In genomic region chr2:26913599-26914285, GRCh38 we compare ENCODE assay signal across 15 cellular contexts. TPM values are rescaled to one million over a fixed set of nuclear protein-coding genes. Genes with fewer than 3 reads are reported as not detected.
A peak's percentile ranks its signal among the peaks of the same experiment; 100 is the strongest.
DNase-seq lines count a peak whose midpoint lies in the region; ATAC-seq and TF ChIP-seq lines count a peak whose summit lies in the region.
"Had no signal": no experiment of that assay in that cellular context is flagged by ENCODE, and none has a peak within 500 bp of the region (broad histone marks: within the 10 kb centered on the region; RNA-seq: fewer than 3 reads in every experiment).

No MANE protein-coding gene starts in this region.

- H3K27ac Mint-ChIP-seq in activated CD4-positive, alpha-beta T cell treated with anti-CD3 and anti-CD28 coated beads, Interleukin-2, amount 10 ng/mL, durations not matched to agents 7 days and 5 days, result no peak overlapping the region
- H3K27ac Mint-ChIP-seq: activated T-cell treated with anti-CD3 and anti-CD28 coated beads, Interleukin-2, amount 50 U/mL, for 72 hours had no signal

- peaks cover 49% of the 10 kb centered on the region for H3K4me1 ChIP-seq in cardiac muscle cell (ENCODE audit: low read depth)
- no peaks in the 10 kb centered on the region for H3K4me1 ChIP-seq in breast epithelium

- CTCF ChIA-PET in activated CD4-positive, alpha-beta T cell treated with anti-CD3 and anti-CD28 coated beads, Interleukin-2, amount 10 ng/mL, durations not matched to agents 7 days and 5 days (lab: Charles Lee), result no interaction called here

- DNase-seq in AG20443 (ENCODE audit: low spot score) (peak; percentile 60), astrocyte of the hippocampus (ENCODE audit: low read depth, low spot score) (peak; percentile 84), cardiac muscle cell (ENCODE audit: low read depth in 1 of 2, low spot score in 1 of 2) (peak; percentile 22 to 65), breast epithelium (ENCODE audit: low spot score in 2 of 2) (no peak)
- DNase-seq in activated CD4-positive, alpha-beta T cell treated with anti-CD3 and anti-CD28 coated beads, Interleukin-2, amount 10 ng/mL, durations not matched to agents 7 days and 5 days, result no peak
- DNase-seq: activated T-cell treated with anti-CD3 and anti-CD28 coated beads, Interleukin-2, amount 50 U/mL, for 72 hours; DMS153; mammary epithelial cell; NCI-H187; NCI-H526; stimulated activated CD4-positive, alpha-beta T cell treated with anti-CD3 and anti-CD28 coated beads, Interleukin-2, amount 100 ng/mL, for 24 hours; trophoblast cell had no signal

- no peaks in the 10 kb centered on the region for H3K36me3 ChIP-seq in cardiac muscle cell
- peaks cover 11% of the 10 kb centered on the region for H3K36me3 ChIP-seq in neural cell (ENCODE audit: insufficient read depth, low read length)
- no peaks in the 10 kb centered on the region for H3K36me3 ChIP-seq in breast epithelium

- POLR2A ChIA-PET in activated CD4-positive, alpha-beta T cell treated with anti-CD3 and anti-CD28 coated beads, Interleukin-2, amount 10 ng/mL, durations not matched to agents 7 days and 5 days (lab: Charles Lee), result no interaction called here

- H3K27me3 ChIP-seq in cardiac muscle cell (no peaks in the 10 kb centered on the region), neural cell (ENCODE audit: insufficient read depth, low read depth, low read length) (no peaks in the 10 kb centered on the region), breast epithelium (peaks cover 0 to 45% of the 10 kb centered on the region in 2 donors)

- H2AFZ ChIP-seq in neural cell (ENCODE audit: low read depth, low read length), result no peak overlapping the region

- H3K4me3 ChIP-seq in cardiac muscle cell, result no peak overlapping the region
- H3K4me3 ChIP-seq in neural cell (ENCODE audit: low read length), result peak overlapping the region; percentile 60
- H3K4me3 ChIP-seq in breast epithelium, result no peak overlapping the region

- no peak for TF ChIP-seq EP300 in neural cell (conservative IDR thresholded peaks at IDR 0.05; ENCODE audit: poor library complexity, severe bottlenecking)

- no peaks in the 10 kb centered on the region for H3K4me1 Mint-ChIP-seq in activated CD4-positive, alpha-beta T cell treated with anti-CD3 and anti-CD28 coated beads, Interleukin-2, amount 10 ng/mL, durations not matched to agents 7 days and 5 days

- TF ChIP-seq CTCF in cardiac muscle cell (IDR thresholded peaks at IDR 0.05; ENCODE audit: low read depth, low read length) (no peak), neural cell (IDR thresholded peaks at IDR 0.05; ENCODE audit: poor library complexity, severe bottlenecking) (no peak), breast epithelium (IDR thresholded peaks at IDR 0.05) (no peak)

- no peaks in the 10 kb centered on the region for H3K9me3 Mint-ChIP-seq in activated CD4-positive, alpha-beta T cell treated with anti-CD3 and anti-CD28 coated beads, Interleukin-2, amount 10 ng/mL, durations not matched to agents 7 days and 5 days
- H3K9me3 Mint-ChIP-seq: activated T-cell treated with anti-CD3 and anti-CD28 coated beads, Interleukin-2, amount 50 U/mL, for 72 hours had no signal

- ATAC-seq in GM18505 (IDR thresholded peaks at IDR 0.05; ENCODE audit: unreplicated experiment) (no peak), GM18873 (IDR thresholded peaks at IDR 0.05; ENCODE audit: low FRiP score, unreplicated experiment) (no peak)
- ATAC-seq: activated T-cell treated with anti-CD3 and anti-CD28 coated beads, Interleukin-2, amount 50 U/mL, for 72 hours had no signal

- peak overlapping the region; percentile 84 for H3K27ac ChIP-seq in cardiac muscle cell
- peak overlapping the region; percentile 99 for H3K27ac ChIP-seq in neural cell (ENCODE audit: low read length)
- H3K27ac ChIP-seq in breast epithelium, result no peak overlapping the region

- no peaks in the 10 kb centered on the region for H3K9me3 ChIP-seq in cardiac muscle cell (ENCODE audit: low read depth)
- H3K9me3 ChIP-seq in neural cell (ENCODE audit: low read length), result no peaks in the 10 kb centered on the region
- no peaks in the 10 kb centered on the region for H3K9me3 ChIP-seq in breast epithelium

- no peaks in the 10 kb centered on the region for H3K9me2 ChIP-seq in neural cell (ENCODE audit: insufficient read depth, low read length)

- no peak for TF ChIP-seq POLR2A in breast epithelium (IDR thresholded peaks at IDR 0.05)
- TF ChIP-seq POLR2A in GM18505 (IDR thresholded peaks at IDR 0.05; ENCODE audit: borderline replicate concordance, extremely low read depth, insufficient read depth, insufficient read length), result no peak

- no peaks in the 10 kb centered on the region for H4K20me1 ChIP-seq in neural cell (ENCODE audit: insufficient read depth)

- peaks cover 71% of the 10 kb centered on the region for H3K79me2 ChIP-seq in neural cell (replicated peaks; ENCODE audit: insufficient read depth, low read length)

- H3K4me3 Mint-ChIP-seq in activated CD4-positive, alpha-beta T cell treated with anti-CD3 and anti-CD28 coated beads, Interleukin-2, amount 10 ng/mL, durations not matched to agents 7 days and 5 days, result no peak overlapping the region
- H3K4me3 Mint-ChIP-seq: activated T-cell treated with anti-CD3 and anti-CD28 coated beads, Interleukin-2, amount 50 U/mL, for 72 hours had no signal

- peaks cover 21% of the 10 kb centered on the region for H3F3A ChIP-seq in neural cell (ENCODE audit: insufficient read depth, low read length, poor library complexity, severe bottlenecking)

- H3K9ac ChIP-seq in neural cell (ENCODE audit: low read length), result peak overlapping the region; percentile 81

- peak overlapping the region; percentile 97 for H3K4me2 ChIP-seq in neural cell (ENCODE audit: low read length)

- H3K27me3 Mint-ChIP-seq in activated CD4-positive, alpha-beta T cell treated with anti-CD3 and anti-CD28 coated beads, Interleukin-2, amount 10 ng/mL, durations not matched to agents 7 days and 5 days, result peaks cover 19% of the 10 kb centered on the region

- no peak for TF ChIP-seq RAD21 in neural cell (conservative IDR thresholded peaks at IDR 0.05)

- no peaks in the 10 kb centered on the region for H3K36me3 Mint-ChIP-seq in activated CD4-positive, alpha-beta T cell treated with anti-CD3 and anti-CD28 coated beads, Interleukin-2, amount 10 ng/mL, durations not matched to agents 7 days and 5 days (ENCODE audit: low read depth)

- intact Hi-C loops in breast epithelium (cut with DNase I; ENCODE audit: low total_unique reads), result no loop called here

TF ChIP-seq in neural cell, 6 proteins besides CTCF, POLR2A, EP300 and RAD21:
- TF ChIP-seq EZH2 (IDR thresholded peaks at IDR 0.05; ENCODE audit: borderline replicate concordance, insufficient read depth, low read length, poor library complexity, severe bottlenecking) (no peak), POLR2AphosphoS5 (IDR thresholded peaks at IDR 0.05) (no peak), MXI1 (conservative IDR thresholded peaks at IDR 0.05; ENCODE audit: poor library complexity, severe bottlenecking) (no peak), REST (IDR thresholded peaks at IDR 0.05; ENCODE audit: borderline replicate concordance) (no peak), TAF1 (IDR thresholded peaks at IDR 0.05; ENCODE audit: low read depth) (no peak), SMC3 (conservative IDR thresholded peaks at IDR 0.05; ENCODE audit: poor library complexity) (no peak)
TF ChIP-seq in neural cell: peak in this region for 0.

RNA-seq across cellular contexts. Expression of gene MAPRE3, which starts 56.7 kb away (rescaled TPM):
- 75.9 and 143 TPM in 2 replicates for total RNA-seq in cardiac muscle cell
- polyA plus RNA-seq in cardiac muscle cell, result 212 TPM in 2 replicates
- polyA plus RNA-seq in neural cell, result 69.2 and 87.1 TPM in 2 replicates
- 46.7 and 50.0 TPM in 2 replicates for polyA minus RNA-seq in neural cell
- total RNA-seq in activated CD4-positive, alpha-beta T cell treated with anti-CD3 and anti-CD28 coated beads, Interleukin-2, amount 10 ng/mL, durations not matched to agents 7 days and 5 days, result 1 to 10 TPM in 1 of 2 experiments, under 1 TPM in 1; 1.00 to 1.3 TPM
- total RNA-seq in breast epithelium, result 10 to 100 TPM; 10.6 to 21.3 (median 19.9) TPM

Comparison
In these comparisons a context has a peak if more than half of its experiments do, and no peak if none do; other contexts are left out.
1. DNase-seq: peak in AG20443 (single experiment), astrocyte of the hippocampus (single experiment) and cardiac muscle cell (2 of 2); none in activated CD4-positive, alpha-beta T cell treated with anti-CD3 and anti-CD28 coated beads, Interleukin-2, amount 10 ng/mL, durations not matched to agents 7 days and 5 days (single experiment) and breast epithelium (0 of 2).
2. H3K27ac ChIP-seq: peak in cardiac muscle cell (single experiment) and neural cell (single experiment); none in breast epithelium (0 of 2).
3. RNA of gene MAPRE3, which starts 56.7 kb away (total RNA-seq): 75.9 to 143 TPM in cardiac muscle cell and 10.6 to 21.3 TPM in breast epithelium; 1.00 to 1.3 TPM in activated CD4-positive, alpha-beta T cell treated with anti-CD3 and anti-CD28 coated beads, Interleukin-2, amount 10 ng/mL, durations not matched to agents 7 days and 5 days; every median in the first group is over 4 times any median in the second.